In genomic region chr2:224545884-224546644, GRCh38 we compare ENCODE assay signal across 11 cellular contexts. TPM values are rescaled to one million over a fixed set of nuclear protein-coding genes. Genes with fewer than 3 reads are reported as not detected.
A peak's percentile ranks its signal among the peaks of the same experiment; 100 is the strongest.
DNase-seq lines count a peak whose midpoint lies in the region; ATAC-seq, FAIRE-seq and TF ChIP-seq lines count a peak whose summit lies in the region.
"Had no signal": no experiment of that assay in that cellular context is flagged by ENCODE, and none has a peak within 500 bp of the region (broad histone marks: within the 10 kb centered on the region; RNA-seq: fewer than 3 reads in every experiment).

No MANE protein-coding gene starts in this region.

- intact Hi-C loops in prostate gland (cut with DNase I), result no loop called here

- TF ChIP-seq POLR2A in prostate gland (IDR thresholded peaks at IDR 0.05), result no peak

- DNase-seq in GM18507 (ENCODE audit: extremely low spot score, insufficient read length, low read depth) (no peak), amniotic stem cell (lab: John Stamatoyannopoulos, UW) (peak; percentile 11), omental fat pad (ENCODE audit: low spot score) (no peak), prostate gland (ENCODE audit: low spot score) (no peak)
- no peak for DNase-seq in effector CD4-positive, alpha-beta T cell
- DNase-seq in activated naive CD4-positive, alpha-beta T cell treated with anti-CD3 and anti-CD28 coated beads, Interleukin-2, amount 50 U/mL, for 16 hours, result no peak
- DNase-seq: DND-41, left colon had no signal

- no peaks in the 10 kb centered on the region for H3K27me3 ChIP-seq in prostate gland (replicated peaks; ENCODE audit: insufficient read depth)

- no peaks in the 10 kb centered on the region for H3K4me1 ChIP-seq in prostate gland (replicated peaks)

- H3K36me3 ChIP-seq in prostate gland, result no peaks in the 10 kb centered on the region

- TF ChIP-seq CTCF in omental fat pad (IDR thresholded peaks at IDR 0.05) (no peak), prostate gland (IDR thresholded peaks at IDR 0.05) (no peak)

- ATAC-seq in HG02884 (IDR thresholded peaks at IDR 0.05; ENCODE audit: unreplicated experiment) (peak; percentile 61), omental fat pad (ENCODE audit: low FRiP score) (peak; percentile 76), GM19324 (IDR thresholded peaks at IDR 0.05; ENCODE audit: low FRiP score, unreplicated experiment) (no peak)
- ATAC-seq: left colon had no signal

- H3K9me3 ChIP-seq in prostate gland, result no peaks in the 10 kb centered on the region

- 83% methylated on average over 6 of the region's 6 CpGs for WGBS in prostate gland

- no peak overlapping the region for H3K27ac ChIP-seq in prostate gland

- peak; percentile 45 for FAIRE-seq in GM18507 (lab: Jason Lieb, UNC)
- FAIRE-seq: endometrium had no signal

- no peak overlapping the region for H3K4me3 ChIP-seq in prostate gland

RNA-seq across cellular contexts. Expression of gene CUL3, which starts 39.1 kb away (rescaled TPM):
- total RNA-seq in omental fat pad (10 to 100 TPM; 68.0 to 92.7 (median 70.8) TPM), prostate gland (10 to 100 TPM; 69.2 to 90.5 TPM)
